16 cellular contexts compared by ENCODE assay signal in the genomic region with DNA sequence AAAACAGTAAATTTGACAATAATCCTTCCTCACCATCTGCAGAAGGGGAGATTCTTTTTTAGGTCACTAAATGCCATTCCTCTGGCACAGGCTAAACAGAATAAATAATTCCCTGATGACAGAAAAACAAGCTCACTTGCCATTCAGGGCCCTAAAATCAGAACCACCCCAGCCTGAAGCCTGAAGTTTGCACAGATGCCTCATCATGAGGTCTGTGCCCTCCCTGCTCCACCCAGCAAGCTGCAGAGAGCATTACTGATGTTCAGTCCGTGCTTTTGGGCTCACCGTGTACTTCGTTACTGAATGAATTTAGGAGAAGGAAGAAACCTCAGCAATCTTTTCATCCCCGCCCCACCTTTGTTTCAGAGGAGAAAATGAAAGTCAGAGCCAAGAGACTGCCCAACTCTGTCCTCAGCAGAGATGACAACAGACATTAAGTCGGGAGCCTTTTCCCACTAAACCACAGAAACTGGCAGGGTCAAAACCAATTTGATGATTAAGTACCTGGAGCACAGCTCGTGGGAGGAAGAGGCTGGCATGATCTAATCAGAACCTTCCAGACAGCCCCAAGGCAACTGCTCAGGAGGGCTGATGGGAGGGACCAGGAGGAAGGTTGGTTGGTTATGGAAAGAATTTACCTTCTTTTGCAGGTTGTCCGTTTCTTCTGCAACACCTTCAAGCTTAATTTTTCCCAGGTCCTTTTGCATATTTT.
DNase-seq lines count a peak whose midpoint lies in the region; ATAC-seq, FAIRE-seq and TF ChIP-seq lines count a peak whose summit lies in the region.
"Had no signal": no experiment of that assay in that cellular context is flagged by ENCODE, and none has a peak within 500 bp of the region (broad histone marks: within the 10 kb centered on the region; RNA-seq: fewer than 3 reads in every experiment).

No MANE protein-coding gene starts in this region.

- DNase-seq in D721Med (ENCODE audit: insufficient read length, low spot score) (no peak), NCI-H226 (peak; percentile 76), osteoblast (ENCODE audit: insufficient read length, low spot score, missing footprints) (no peak), KG1 (lab: John Stamatoyannopoulos, UW) (no peak), BE2C (no peak)
- DNase-seq in activated effector memory CD4-positive, alpha-beta T cell treated with Interleukin-2 at 50 U/mL for 16 hours, result no peak
- DNase-seq: activated CD8-positive, alpha-beta memory T cell treated with anti-CD3 and anti-CD28 coated beads for 24 hours; activated naive CD4-positive, alpha-beta T cell treated with anti-CD3 and anti-CD28 coated beads for 36 hours; cerebellar nuclear complex; GDM1; left cardiac atrium; NCI-H2081 treated with DMSO at 0.1 percent for 48 hours; stimulated activated CD8-positive, alpha-beta memory T cell treated with anti-CD3 and anti-CD28 coated beads, Interleukin-4, amount 100 ng/mL, for 48 hours had no signal

- H4K20me1 ChIP-seq in osteoblast (ENCODE audit: insufficient read depth, low read length), result no peaks in the 10 kb centered on the region

- H3K36me3 ChIP-seq in osteoblast (ENCODE audit: insufficient read depth, low read length) (peaks cover 6% of the 10 kb centered on the region), BE2C (no peaks in the 10 kb centered on the region)

- no peak overlapping the region for H3K27ac ChIP-seq in osteoblast (ENCODE audit: low read depth, low read length)

- H3K4me3 ChIP-seq in osteoblast (ENCODE audit: insufficient read depth, low read length) (no peak overlapping the region), BE2C (ENCODE audit: low read depth, low read length) (no peak overlapping the region)
- H3K4me3 ChIP-seq: K562 had no signal

- no peaks in the 10 kb centered on the region for H3K27me3 ChIP-seq in osteoblast (ENCODE audit: insufficient read depth, low read length)
- no peaks in the 10 kb centered on the region for H3K27me3 ChIP-seq in BE2C

- FAIRE-seq in D721Med (lab: Jason Lieb, UNC), result peak; percentile 80
- FAIRE-seq: K562 had no signal

- TF ChIP-seq CTCF in D721Med (IDR thresholded peaks at IDR 0.05; ENCODE audit: insufficient read depth, missing control alignments), result no peak
- no peak for TF ChIP-seq CTCF in osteoblast (IDR thresholded peaks at IDR 0.05; ENCODE audit: extremely low read depth, low read depth, low read length)
- no peak for TF ChIP-seq CTCF in BE2C (IDR thresholded peaks at IDR 0.05; ENCODE audit: low read depth, low read length)

- peak overlapping the region; percentile 17 for H3K4me2 ChIP-seq in osteoblast (ENCODE audit: insufficient read depth, low read length)

- H3K9me3 ChIP-seq in osteoblast (ENCODE audit: low read depth, low read length) (no peaks in the 10 kb centered on the region), BE2C (no peaks in the 10 kb centered on the region)

- no peaks in the 10 kb centered on the region for H3K4me1 ChIP-seq in osteoblast (ENCODE audit: insufficient read depth, low read length)
- H3K4me1 ChIP-seq in BE2C, result no peaks in the 10 kb centered on the region

- no peaks in the 10 kb centered on the region for H3K79me2 ChIP-seq in osteoblast (ENCODE audit: insufficient read depth, low read length)

- H2AFZ ChIP-seq in osteoblast (ENCODE audit: low read length), result no peak overlapping the region

- ATAC-seq in esophagus mucosa (peak; percentile 50), GM18519 (IDR thresholded peaks at IDR 0.05; ENCODE audit: low FRiP score, unreplicated experiment) (no peak)
